ENCODE assay signal across 8 cellular contexts in genomic region chr11:60754887-60755286, GRCh38. TPM values are rescaled to one million over a fixed set of nuclear protein-coding genes. Genes with fewer than 3 reads are reported as not detected.
"Had no signal": no experiment of that assay in that cellular context is flagged by ENCODE, and none has a peak within 500 bp of the region (broad histone marks: within the 10 kb centered on the region; RNA-seq: fewer than 3 reads in every experiment).

No MANE protein-coding gene starts in this region.

- H3K4me3 Mint-ChIP-seq: GM23338, H9 had no signal

- DNase-seq: H9, HCEC 1CT, IMR-90 had no signal

- H3K27ac Mint-ChIP-seq: GM23338, H9 had no signal

- H3K4me1 Mint-ChIP-seq: GM23338 had no signal

- H2AFZ ChIP-seq: GM23338 had no signal

- FAIRE-seq: H1, H54, HTR-8/SVneo had no signal

- H3K4me3 ChIP-seq: GM23338 had no signal

- H3K4me2 ChIP-seq: GM23338 had no signal

- ATAC-seq: GM23338 had no signal

RNA-seq across cellular contexts. Expression of gene MS4A15, which starts 1.8 kb away (rescaled TPM):
- total RNA-seq: GM23338, HT-29, IMR-90 had no signal
- polyA plus RNA-seq: IMR-90 had no signal

RNA-seq across cellular contexts. Expression of gene MS4A10, which starts 30.2 kb away (rescaled TPM):
- total RNA-seq: GM23338, H1, H9, HT-29, IMR-90 had no signal
- polyA plus RNA-seq: GM23338, H1, IMR-90 had no signal

RNA-seq across cellular contexts. Expression of gene MS4A18, which starts 30.4 kb away (rescaled TPM):
- total RNA-seq: GM23338, H1, H9, HT-29, IMR-90 had no signal
- polyA plus RNA-seq: GM23338, H1, IMR-90 had no signal

RNA-seq across cellular contexts. Expression of gene MS4A8, which starts 55.5 kb away (rescaled TPM):
- total RNA-seq: GM23338, H1, H9, HT-29, IMR-90 had no signal
- polyA plus RNA-seq: GM23338, H1, IMR-90 had no signal
